In genomic region chr17:82275326-82275725, GRCh38 we compare ENCODE assay signal across 1 cellular context.
TF ChIP-seq lines count a peak whose summit lies in the region.

No MANE protein-coding gene starts in this region.

TF ChIP-seq in H1, 55 proteins besides CTCF, POLR2A, EP300 and RAD21:
- TF ChIP-seq RFX5 (IDR thresholded peaks at IDR 0.05; ENCODE audit: borderline replicate concordance, low read depth, low read length) (no peak), CEBPB (IDR thresholded peaks at IDR 0.05; ENCODE audit: low read depth, low read length) (no peak), GTF2F1 (IDR thresholded peaks at IDR 0.05; ENCODE audit: borderline replicate concordance, low read depth, low read length) (no peak), EZH2 (IDR thresholded peaks at IDR 0.05; ENCODE audit: low read depth, low read length, severe bottlenecking) (no peak), TBP (IDR thresholded peaks at IDR 0.05; ENCODE audit: low read depth, low read length) (no peak), SP4 (IDR thresholded peaks at IDR 0.05; ENCODE audit: low read length) (no peak), TEAD4 (IDR thresholded peaks at IDR 0.05; ENCODE audit: low read depth, low read length) (no peak), CHD1 (IDR thresholded peaks at IDR 0.05; ENCODE audit: low read depth, low read length) (no peak), TAF1 (IDR thresholded peaks at IDR 0.05; ENCODE audit: low read depth, low read length) (no peak), TCF12 (IDR thresholded peaks at IDR 0.05; ENCODE audit: low read depth, low read length) (no peak), CHD2 (IDR thresholded peaks at IDR 0.05; ENCODE audit: low read length) (no peak), SIX5 (IDR thresholded peaks at IDR 0.05; ENCODE audit: low read depth, low read length) (no peak), EGR1 (IDR thresholded peaks at IDR 0.05; ENCODE audit: borderline replicate concordance, low read depth, low read length) (no peak), SUZ12 (IDR thresholded peaks at IDR 0.05; ENCODE audit: low read length) (no peak), CTBP2 (IDR thresholded peaks at IDR 0.05; ENCODE audit: borderline replicate concordance, insufficient read depth, insufficient read length, low read length) (no peak), MAFK (IDR thresholded peaks at IDR 0.05; ENCODE audit: low read depth, low read length) (no peak), ZNF274 (IDR thresholded peaks at IDR 0.05; ENCODE audit: borderline replicate concordance, extremely low read depth, low read length) (no peak), BACH1 (IDR thresholded peaks at IDR 0.05; ENCODE audit: low read length) (no peak), KDM1A (IDR thresholded peaks at IDR 0.05; ENCODE audit: borderline replicate concordance, low read length) (no peak)
- TF ChIP-seq, protein P1, sequence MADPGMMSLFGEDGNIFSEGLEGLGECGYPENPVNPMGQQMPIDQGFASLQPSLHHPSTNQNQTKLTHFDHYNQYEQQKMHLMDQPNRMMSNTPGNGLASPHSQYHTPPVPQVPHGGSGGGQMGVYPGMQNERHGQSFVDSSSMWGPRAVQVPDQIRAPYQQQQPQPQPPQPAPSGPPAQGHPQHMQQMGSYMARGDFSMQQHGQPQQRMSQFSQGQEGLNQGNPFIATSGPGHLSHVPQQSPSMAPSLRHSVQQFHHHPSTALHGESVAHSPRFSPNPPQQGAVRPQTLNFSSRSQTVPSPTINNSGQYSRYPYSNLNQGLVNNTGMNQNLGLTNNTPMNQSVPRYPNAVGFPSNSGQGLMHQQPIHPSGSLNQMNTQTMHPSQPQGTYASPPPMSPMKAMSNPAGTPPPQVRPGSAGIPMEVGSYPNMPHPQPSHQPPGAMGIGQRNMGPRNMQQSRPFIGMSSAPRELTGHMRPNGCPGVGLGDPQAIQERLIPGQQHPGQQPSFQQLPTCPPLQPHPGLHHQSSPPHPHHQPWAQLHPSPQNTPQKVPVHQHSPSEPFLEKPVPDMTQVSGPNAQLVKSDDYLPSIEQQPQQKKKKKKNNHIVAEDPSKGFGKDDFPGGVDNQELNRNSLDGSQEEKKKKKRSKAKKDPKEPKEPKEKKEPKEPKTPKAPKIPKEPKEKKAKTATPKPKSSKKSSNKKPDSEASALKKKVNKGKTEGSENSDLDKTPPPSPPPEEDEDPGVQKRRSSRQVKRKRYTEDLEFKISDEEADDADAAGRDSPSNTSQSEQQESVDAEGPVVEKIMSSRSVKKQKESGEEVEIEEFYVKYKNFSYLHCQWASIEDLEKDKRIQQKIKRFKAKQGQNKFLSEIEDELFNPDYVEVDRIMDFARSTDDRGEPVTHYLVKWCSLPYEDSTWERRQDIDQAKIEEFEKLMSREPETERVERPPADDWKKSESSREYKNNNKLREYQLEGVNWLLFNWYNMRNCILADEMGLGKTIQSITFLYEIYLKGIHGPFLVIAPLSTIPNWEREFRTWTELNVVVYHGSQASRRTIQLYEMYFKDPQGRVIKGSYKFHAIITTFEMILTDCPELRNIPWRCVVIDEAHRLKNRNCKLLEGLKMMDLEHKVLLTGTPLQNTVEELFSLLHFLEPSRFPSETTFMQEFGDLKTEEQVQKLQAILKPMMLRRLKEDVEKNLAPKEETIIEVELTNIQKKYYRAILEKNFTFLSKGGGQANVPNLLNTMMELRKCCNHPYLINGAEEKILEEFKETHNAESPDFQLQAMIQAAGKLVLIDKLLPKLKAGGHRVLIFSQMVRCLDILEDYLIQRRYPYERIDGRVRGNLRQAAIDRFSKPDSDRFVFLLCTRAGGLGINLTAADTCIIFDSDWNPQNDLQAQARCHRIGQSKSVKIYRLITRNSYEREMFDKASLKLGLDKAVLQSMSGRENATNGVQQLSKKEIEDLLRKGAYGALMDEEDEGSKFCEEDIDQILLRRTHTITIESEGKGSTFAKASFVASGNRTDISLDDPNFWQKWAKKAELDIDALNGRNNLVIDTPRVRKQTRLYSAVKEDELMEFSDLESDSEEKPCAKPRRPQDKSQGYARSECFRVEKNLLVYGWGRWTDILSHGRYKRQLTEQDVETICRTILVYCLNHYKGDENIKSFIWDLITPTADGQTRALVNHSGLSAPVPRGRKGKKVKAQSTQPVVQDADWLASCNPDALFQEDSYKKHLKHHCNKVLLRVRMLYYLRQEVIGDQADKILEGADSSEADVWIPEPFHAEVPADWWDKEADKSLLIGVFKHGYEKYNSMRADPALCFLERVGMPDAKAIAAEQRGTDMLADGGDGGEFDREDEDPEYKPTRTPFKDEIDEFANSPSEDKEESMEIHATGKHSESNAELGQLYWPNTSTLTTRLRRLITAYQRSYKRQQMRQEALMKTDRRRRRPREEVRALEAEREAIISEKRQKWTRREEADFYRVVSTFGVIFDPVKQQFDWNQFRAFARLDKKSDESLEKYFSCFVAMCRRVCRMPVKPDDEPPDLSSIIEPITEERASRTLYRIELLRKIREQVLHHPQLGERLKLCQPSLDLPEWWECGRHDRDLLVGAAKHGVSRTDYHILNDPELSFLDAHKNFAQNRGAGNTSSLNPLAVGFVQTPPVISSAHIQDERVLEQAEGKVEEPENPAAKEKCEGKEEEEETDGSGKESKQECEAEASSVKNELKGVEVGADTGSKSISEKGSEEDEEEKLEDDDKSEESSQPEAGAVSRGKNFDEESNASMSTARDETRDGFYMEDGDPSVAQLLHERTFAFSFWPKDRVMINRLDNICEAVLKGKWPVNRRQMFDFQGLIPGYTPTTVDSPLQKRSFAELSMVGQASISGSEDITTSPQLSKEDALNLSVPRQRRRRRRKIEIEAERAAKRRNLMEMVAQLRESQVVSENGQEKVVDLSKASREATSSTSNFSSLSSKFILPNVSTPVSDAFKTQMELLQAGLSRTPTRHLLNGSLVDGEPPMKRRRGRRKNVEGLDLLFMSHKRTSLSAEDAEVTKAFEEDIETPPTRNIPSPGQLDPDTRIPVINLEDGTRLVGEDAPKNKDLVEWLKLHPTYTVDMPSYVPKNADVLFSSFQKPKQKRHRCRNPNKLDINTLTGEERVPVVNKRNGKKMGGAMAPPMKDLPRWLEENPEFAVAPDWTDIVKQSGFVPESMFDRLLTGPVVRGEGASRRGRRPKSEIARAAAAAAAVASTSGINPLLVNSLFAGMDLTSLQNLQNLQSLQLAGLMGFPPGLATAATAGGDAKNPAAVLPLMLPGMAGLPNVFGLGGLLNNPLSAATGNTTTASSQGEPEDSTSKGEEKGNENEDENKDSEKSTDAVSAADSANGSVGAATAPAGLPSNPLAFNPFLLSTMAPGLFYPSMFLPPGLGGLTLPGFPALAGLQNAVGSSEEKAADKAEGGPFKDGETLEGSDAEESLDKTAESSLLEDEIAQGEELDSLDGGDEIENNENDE (IDR thresholded peaks at IDR 0.05; ENCODE audit: insufficient replicate concordance, low read length): no peak
